ENCODE assay signal across 8 cellular contexts in genomic region chr20:17431621-17432364, GRCh38.
DNase-seq lines count a peak whose midpoint lies in the region; ATAC-seq and TF ChIP-seq lines count a peak whose summit lies in the region.

No MANE protein-coding gene starts in this region.

- peak; percentile 77 for DNase-seq in DMS 273 (lab: John Stamatoyannopoulos, UW; ENCODE audit: unreplicated experiment)
- DNase-seq in DMS 273 treated with DMSO at 0.1 percent for 48 hours (lab: John Stamatoyannopoulos, UW) = no peak
- DNase-seq in M059J (ENCODE audit: low read depth) = peak; percentile 54
- DNase-seq in SK-N-MC (ENCODE audit: low read depth, low spot score) = peak; percentile 73
- DNase-seq in ascending aorta (ENCODE audit: low spot score in 2 of 2) = no peak
- DNase-seq in hypothalamus (lab: John Stamatoyannopoulos, UW) = peak in 37 of 51 donors; percentile 2 to 66 (median 25)
- DNase-seq in spleen = no peak

- H3K27me3 ChIP-seq in ascending aorta (no peaks in the 10 kb centered on the region), spleen (replicated peaks in 1 of 7) (peaks cover 0 to 41% (median 6%) of the 10 kb centered on the region in 7 donors)

- ATAC-seq in GM21390 (IDR thresholded peaks at IDR 0.05; ENCODE audit: unreplicated experiment) = no peak

- no peak for TF ChIP-seq POLR2A in spleen (IDR thresholded peaks at IDR 0.05)

- H3K4me1 ChIP-seq in ascending aorta (no peaks in the 10 kb centered on the region), spleen (no peaks in the 10 kb centered on the region)

- H3K9me3 ChIP-seq in SK-N-MC (ENCODE audit: low read depth, low read length) = no peaks in the 10 kb centered on the region
- no peaks in the 10 kb centered on the region for H3K9me3 ChIP-seq in ascending aorta
- H3K9me3 ChIP-seq in spleen = no peaks in the 10 kb centered on the region

- H3K36me3 ChIP-seq in SK-N-MC (ENCODE audit: insufficient read depth, low read length) (no peaks in the 10 kb centered on the region), ascending aorta (no peaks in the 10 kb centered on the region), spleen (no peaks in the 10 kb centered on the region)

- peak overlapping the region; percentile 23 for H3K9ac ChIP-seq in SK-N-MC (ENCODE audit: insufficient read length)

- 31 to 38% (median 34%) methylated on average over 17 of the region's 17 CpGs for WGBS in spleen, 5 donors

- TF ChIP-seq CTCF in ascending aorta (IDR thresholded peaks at IDR 0.05) (peak; percentile 59 to 92 (median 85)), spleen (IDR thresholded peaks at IDR 0.05 in 8 of 11, conservative IDR thresholded peaks at IDR 0.05 in 3 of 11) (peak in 9 of 11 experiments; percentile 53 to 85 (median 79))

- intact Hi-C loops in ascending aorta (cut with DNase I) (loop anchor here (1.0 kb wide), 1 partner anchor 629 kb away; no protein-coding TSS in a partner anchor), spleen (cut with DNase I; ENCODE audit: low total_unique reads) (loop anchor here (2.0 kb wide), 1 partner anchor 629 kb away; no protein-coding TSS in a partner anchor)

- peak overlapping the region; percentile 91 for H3K27ac ChIP-seq in SK-N-MC
- H3K27ac ChIP-seq in ascending aorta = no peak overlapping the region
- no peak overlapping the region for H3K27ac ChIP-seq in spleen

- H3K4me3 ChIP-seq in SK-N-MC = peak overlapping the region; percentile 60
- no peak overlapping the region for H3K4me3 ChIP-seq in ascending aorta
- H3K4me3 ChIP-seq in spleen = no peak overlapping the region

Comparison
In these comparisons a context has a peak if more than half of its experiments do, and no peak if none do; other contexts are left out.
1. DNase-seq: peak in DMS 273 (single experiment), M059J (single experiment), SK-N-MC (single experiment) and hypothalamus (37 of 51); none in DMS 273 treated with DMSO at 0.1 percent for 48 hours (single experiment), ascending aorta (0 of 2) and spleen (single experiment).